9 cellular contexts compared by ENCODE assay signal in the genomic region with DNA sequence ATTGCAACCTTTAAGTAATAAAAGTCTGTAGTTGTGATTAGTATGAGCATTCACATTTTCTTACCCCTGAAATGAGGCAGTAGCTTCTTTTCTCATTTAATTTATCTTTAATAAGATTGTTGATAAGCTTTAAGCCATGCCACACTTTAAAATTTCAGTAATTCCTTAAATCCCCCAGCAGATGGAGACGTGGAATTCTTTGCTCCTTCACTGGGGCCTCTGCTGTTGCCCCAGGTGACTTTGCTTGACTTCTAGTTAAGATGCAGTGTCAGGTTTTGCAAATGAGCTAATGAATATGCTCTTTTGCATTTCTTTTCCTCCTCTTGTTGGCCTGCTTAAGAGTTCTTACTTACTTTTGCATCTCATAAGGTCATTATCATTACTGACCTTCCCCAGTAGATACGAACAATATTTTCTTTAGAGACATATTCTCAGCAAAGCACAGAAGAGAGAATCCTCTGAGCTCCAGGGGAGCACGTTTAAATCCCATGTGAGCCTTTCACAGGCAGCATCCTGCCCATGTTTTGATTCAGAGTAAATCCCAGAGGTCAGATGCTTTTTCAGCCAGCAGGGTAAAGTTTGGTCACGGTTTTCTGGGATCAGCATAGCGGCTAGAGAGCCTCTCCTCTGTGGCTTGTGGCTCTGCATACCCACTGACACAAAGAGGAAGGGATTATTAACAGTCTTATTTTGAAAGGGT.
DNase-seq lines count a peak whose midpoint lies in the region; ATAC-seq and TF ChIP-seq lines count a peak whose summit lies in the region.
"Had no signal": no experiment of that assay in that cellular context is flagged by ENCODE, and none has a peak within 500 bp of the region (broad histone marks: within the 10 kb centered on the region; RNA-seq: fewer than 3 reads in every experiment).

No MANE protein-coding gene starts in this region.

- H3K4me1 ChIP-seq in Peyer's patch: no peaks in the 10 kb centered on the region
- H3K4me1 ChIP-seq in gastrocnemius medialis: peaks cover 6 to 12% of the 10 kb centered on the region in 2 donors

- no peaks in the 10 kb centered on the region for H3K9me3 Mint-ChIP-seq in activated CD8-positive, alpha-beta T cell treated with anti-CD3 and anti-CD28 coated beads for 36 hours
- H3K9me3 Mint-ChIP-seq in activated T-cell treated with anti-CD3 and anti-CD28 coated beads, Interleukin-2, amount 50 U/mL, for 72 hours: no peaks in the 10 kb centered on the region
- H3K9me3 Mint-ChIP-seq: activated naive CD4-positive, alpha-beta T cell treated with anti-CD3 and anti-CD28 coated beads, Interleukin-2, amount 50 U/mL, for 24 hours had no signal

- H3K27ac Mint-ChIP-seq in activated CD8-positive, alpha-beta T cell treated with anti-CD3 and anti-CD28 coated beads for 36 hours: no peak overlapping the region
- no peak overlapping the region for H3K27ac Mint-ChIP-seq in activated T-cell treated with anti-CD3 and anti-CD28 coated beads, Interleukin-2, amount 50 U/mL, for 72 hours
- H3K27ac Mint-ChIP-seq: activated naive CD4-positive, alpha-beta T cell treated with anti-CD3 and anti-CD28 coated beads, Interleukin-2, amount 50 U/mL, for 24 hours had no signal

- no peaks in the 10 kb centered on the region for H3K36me3 Mint-ChIP-seq in activated CD8-positive, alpha-beta T cell treated with anti-CD3 and anti-CD28 coated beads for 36 hours (ENCODE audit: low read depth)
- no peaks in the 10 kb centered on the region for H3K36me3 Mint-ChIP-seq in activated T-cell treated with anti-CD3 and anti-CD28 coated beads, Interleukin-2, amount 50 U/mL, for 72 hours (ENCODE audit: insufficient read depth in 2 of 2)
- H3K36me3 Mint-ChIP-seq: activated naive CD4-positive, alpha-beta T cell treated with anti-CD3 and anti-CD28 coated beads, Interleukin-2, amount 50 U/mL, for 24 hours had no signal

- H3K27me3 ChIP-seq in Peyer's patch (no peaks in the 10 kb centered on the region), gastrocnemius medialis (no peaks in the 10 kb centered on the region)

- no peaks in the 10 kb centered on the region for H3K4me1 Mint-ChIP-seq in activated CD8-positive, alpha-beta T cell treated with anti-CD3 and anti-CD28 coated beads for 36 hours (ENCODE audit: low read depth)
- H3K4me1 Mint-ChIP-seq in activated T-cell treated with anti-CD3 and anti-CD28 coated beads, Interleukin-2, amount 50 U/mL, for 72 hours (ENCODE audit: low read depth): no peaks in the 10 kb centered on the region
- H3K4me1 Mint-ChIP-seq: activated naive CD4-positive, alpha-beta T cell treated with anti-CD3 and anti-CD28 coated beads, Interleukin-2, amount 50 U/mL, for 24 hours had no signal

- H3K4me3 ChIP-seq in Peyer's patch (no peak overlapping the region), foreskin fibroblast (ENCODE audit: low read depth in 1 of 2, low read length in 2 of 2) (no peak overlapping the region), gastrocnemius medialis (no peak overlapping the region)

- H3K27ac ChIP-seq in Peyer's patch (no peak overlapping the region), gastrocnemius medialis (peak overlapping the region in 2 of 4 donors; percentile 26 to 45)

- no peak overlapping the region for H3K4me3 Mint-ChIP-seq in activated CD8-positive, alpha-beta T cell treated with anti-CD3 and anti-CD28 coated beads for 36 hours
- no peak overlapping the region for H3K4me3 Mint-ChIP-seq in activated T-cell treated with anti-CD3 and anti-CD28 coated beads, Interleukin-2, amount 50 U/mL, for 72 hours
- H3K4me3 Mint-ChIP-seq: activated naive CD4-positive, alpha-beta T cell treated with anti-CD3 and anti-CD28 coated beads, Interleukin-2, amount 50 U/mL, for 24 hours had no signal

- peak in 4 of 6 experiments; percentile 21 to 62 (median 59) for TF ChIP-seq CTCF in Peyer's patch (IDR thresholded peaks at IDR 0.05)
- peak; percentile 42 for TF ChIP-seq CTCF in foreskin fibroblast (IDR thresholded peaks at IDR 0.05; ENCODE audit: low read depth, low read length)
- peak in 4 of 5 experiments; percentile 22 to 54 (median 44) for TF ChIP-seq CTCF in gastrocnemius medialis (IDR thresholded peaks at IDR 0.05 in 4 of 5, conservative IDR thresholded peaks at IDR 0.05 in 1 of 5)
- no peak for TF ChIP-seq CTCF in activated CD8-positive, alpha-beta T cell treated with anti-CD3 and anti-CD28 coated beads for 36 hours (IDR thresholded peaks at IDR 0.05)
- no peak for TF ChIP-seq CTCF in omental fat pad (IDR thresholded peaks at IDR 0.05)

- CTCF ChIA-PET in activated CD8-positive, alpha-beta T cell treated with anti-CD3 and anti-CD28 coated beads for 36 hours (lab: Charles Lee): interaction anchor here (1.8 kb wide), 1 partner anchor 600 kb away, joined by 4 read pairs; no protein-coding TSS in a partner anchor

- intact Hi-C loops in gastrocnemius medialis (cut with DNase I; ENCODE audit: low total_unique reads): loop anchor here (5.0 to 10.0 kb wide), 2 partner anchors 185 to 597 kb away; no protein-coding TSS in a partner anchor
- intact Hi-C loops in activated CD8-positive, alpha-beta T cell treated with anti-CD3 and anti-CD28 coated beads for 36 hours (cut with micrococcal nuclease): loop anchor here (10.0 kb wide), 1 partner anchor 65 kb away; no protein-coding TSS in a partner anchor

- no peaks in the 10 kb centered on the region for H3K9me3 ChIP-seq in Peyer's patch
- H3K9me3 ChIP-seq in gastrocnemius medialis: no peaks in the 10 kb centered on the region

- in situ Hi-C loops in gastrocnemius medialis (cut with MboI; ENCODE audit: low sequenced_read_pairs in 4 of 4): no loop called here

- DNase-seq in SIG-M5 treated with dmso at 0.1 percent for 504 hours (lab: John Stamatoyannopoulos, UW; ENCODE audit: unreplicated experiment) (peak; percentile 4), SIG-M5 (lab: John Stamatoyannopoulos, UW) (no peak), Peyer's patch (no peak), foreskin fibroblast (peak; percentile 23 to 65), gastrocnemius medialis (no peak), omental fat pad (ENCODE audit: low spot score) (no peak)
- DNase-seq in activated CD8-positive, alpha-beta T cell treated with anti-CD3 and anti-CD28 coated beads for 36 hours: no peak
- DNase-seq in activated T-cell treated with anti-CD3 and anti-CD28 coated beads, Interleukin-2, amount 50 U/mL, for 72 hours: no peak

- no peak for TF ChIP-seq POLR2A in Peyer's patch (IDR thresholded peaks at IDR 0.05)
- no peak for TF ChIP-seq POLR2A in gastrocnemius medialis (IDR thresholded peaks at IDR 0.05)

- POLR2A ChIA-PET in activated CD8-positive, alpha-beta T cell treated with anti-CD3 and anti-CD28 coated beads for 36 hours (lab: Charles Lee): no interaction called here

- ATAC-seq in gastrocnemius medialis: peak in 1 of 2 donors; percentile 66
- no peak for ATAC-seq in activated CD8-positive, alpha-beta T cell treated with anti-CD3 and anti-CD28 coated beads for 36 hours
- no peak for ATAC-seq in omental fat pad (ENCODE audit: low FRiP score)
- no peak for ATAC-seq in activated T-cell treated with anti-CD3 and anti-CD28 coated beads, Interleukin-2, amount 50 U/mL, for 72 hours (replicated peaks in 1 of 2)

- no peaks in the 10 kb centered on the region for H3K27me3 Mint-ChIP-seq in activated CD8-positive, alpha-beta T cell treated with anti-CD3 and anti-CD28 coated beads for 36 hours
- no peaks in the 10 kb centered on the region for H3K27me3 Mint-ChIP-seq in activated T-cell treated with anti-CD3 and anti-CD28 coated beads, Interleukin-2, amount 50 U/mL, for 72 hours (ENCODE audit: low read depth)
- H3K27me3 Mint-ChIP-seq: activated naive CD4-positive, alpha-beta T cell treated with anti-CD3 and anti-CD28 coated beads, Interleukin-2, amount 50 U/mL, for 24 hours had no signal

- no peaks in the 10 kb centered on the region for H3K36me3 ChIP-seq in Peyer's patch
- no peaks in the 10 kb centered on the region for H3K36me3 ChIP-seq in gastrocnemius medialis

Comparison
In these comparisons a context has a peak if more than half of its experiments do, and no peak if none do; other contexts are left out.
1. DNase-seq: peak in SIG-M5 treated with dmso at 0.1 percent for 504 hours (single experiment) and foreskin fibroblast (2 of 2); none in SIG-M5 (single experiment), Peyer's patch (0 of 3), gastrocnemius medialis (0 of 2), activated CD8-positive, alpha-beta T cell treated with anti-CD3 and anti-CD28 coated beads for 36 hours (single experiment), omental fat pad (single experiment) and activated T-cell treated with anti-CD3 and anti-CD28 coated beads, Interleukin-2, amount 50 U/mL, for 72 hours (0 of 2).
2. CTCF ChIP-seq: peak in Peyer's patch (4 of 6), foreskin fibroblast (single experiment) and gastrocnemius medialis (4 of 5); none in activated CD8-positive, alpha-beta T cell treated with anti-CD3 and anti-CD28 coated beads for 36 hours (single experiment) and omental fat pad (0 of 3).